In the genomic region with DNA sequence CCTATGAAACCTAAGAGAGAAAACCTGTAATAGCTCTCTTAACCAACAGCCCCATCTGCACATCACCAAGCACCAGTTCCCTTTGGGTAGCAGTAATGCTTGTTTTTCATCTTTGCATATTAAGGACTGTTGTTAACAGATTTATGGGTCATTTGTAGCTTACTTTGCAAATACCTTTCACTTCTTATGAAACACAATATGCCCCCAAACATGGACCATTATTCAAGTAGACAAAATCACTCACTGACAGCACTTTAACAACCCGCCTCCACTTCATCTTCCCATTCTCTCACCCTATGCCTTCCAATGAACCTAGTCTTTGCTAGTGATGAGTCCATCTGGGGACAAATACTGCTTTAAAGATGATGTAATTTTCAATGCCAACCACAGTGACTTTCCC, we compare ENCODE assay signal across 34 cellular contexts.
"Had no signal": no experiment of that assay in that cellular context is flagged by ENCODE, and none has a peak within 500 bp of the region (broad histone marks: within the 10 kb centered on the region; RNA-seq: fewer than 3 reads in every experiment).

No MANE protein-coding gene starts in this region.

- H3K4me1 ChIP-seq: adrenal gland, colonic mucosa, thyroid gland, upper lobe of left lung, vagina had no signal

- H3K9me3 ChIP-seq: adrenal gland, colonic mucosa, gastrocnemius medialis, ovary, stomach, thyroid gland, upper lobe of left lung, vagina had no signal

- H3K27me3 Mint-ChIP-seq: activated CD4-positive, alpha-beta memory T cell treated with anti-CD3 and anti-CD28 coated beads for 36 hours; activated CD4-positive, alpha-beta T cell treated with anti-CD3 and anti-CD28 coated beads, Interleukin-2, amount 10 ng/mL, durations not matched to agents 24 days and 14 days; activated naive CD8-positive, alpha-beta T cell treated with anti-CD3 and anti-CD28 coated beads for 36 hours; naive thymus-derived CD4-positive, alpha-beta T cell; progenitor cell of endocrine pancreas; stimulated activated memory B cell treated with anti-CD40 and anti-IgM and Interleukin-4, amounts not matched to agents 10 μg/mL and 1 μg/mL and 100 μg/mL, for 72 hours; T-helper 17 cell had no signal

- ATAC-seq: gastrocnemius medialis; left ventricle myocardium superior; naive thymus-derived CD4-positive, alpha-beta T cell; sciatic nerve; stimulated activated memory B cell treated with anti-CD40 and anti-IgM and Interleukin-4, amounts not matched to agents 10 μg/mL and 1 μg/mL and 100 μg/mL, for 72 hours; T-helper 17 cell had no signal

- DNase-seq: activated CD4-positive, alpha-beta memory T cell treated with anti-CD3 and anti-CD28 coated beads for 36 hours; activated CD4-positive, alpha-beta T cell treated with anti-CD3 and anti-CD28 coated beads, Interleukin-2, amount 10 ng/mL, durations not matched to agents 24 days and 14 days; activated CD4-positive, CD25-positive, alpha-beta regulatory T cell treated with anti-CD3 and anti-CD28 coated beads, Interleukin-2, amount 50 U/mL, for 72 hours; activated naive CD4-positive, alpha-beta T cell; activated naive CD8-positive, alpha-beta T cell treated with anti-CD3 and anti-CD28 coated beads for 36 hours; activated T-cell treated with anti-CD3 and anti-CD28 coated beads, Interleukin-2, amount 50 U/mL, for 48 hours; adrenal gland; aorta; cerebellar nuclear complex; colonic mucosa; dorsolateral prefrontal cortex; effector memory CD4-positive, alpha-beta T cell; gastrocnemius medialis; islet precursor cell; left ventricle myocardium superior; midbrain; naive thymus-derived CD4-positive, alpha-beta T cell; ovary; small intestine; stimulated activated CD4-positive, alpha-beta T cell treated with anti-CD3 and anti-CD28 coated beads, Interleukin-1b, Interleukin-23, amount 100 ng/mL, for 48 hours; stimulated activated CD4-positive, alpha-beta T cell treated with anti-CD3 and anti-CD28 coated beads, Interleukin-4, amount 100 ng/mL, for 4 hours; stimulated activated CD8-positive, alpha-beta memory T cell treated with anti-CD3 and anti-CD28 coated beads, Interleukin-4, amount 100 ng/mL, for 48 hours; stomach; T-helper 17 cell; T1000; thyroid gland; upper lobe of left lung had no signal

- H3K27ac ChIP-seq: adrenal gland, cardiac muscle cell, colonic mucosa, dorsolateral prefrontal cortex, gastrocnemius medialis, hepatocyte, ovary, stomach, thyroid gland, upper lobe of left lung, vagina had no signal

- H3K27me3 ChIP-seq: adrenal gland, cardiac muscle cell, colonic mucosa, dorsolateral prefrontal cortex, gastrocnemius medialis, hepatocyte, ovary, stomach, thyroid gland, upper lobe of left lung, vagina had no signal

- H3K4me1 Mint-ChIP-seq: activated CD4-positive, alpha-beta T cell treated with anti-CD3 and anti-CD28 coated beads, Interleukin-2, amount 10 ng/mL, durations not matched to agents 24 days and 14 days; activated naive CD8-positive, alpha-beta T cell treated with anti-CD3 and anti-CD28 coated beads for 36 hours; naive thymus-derived CD4-positive, alpha-beta T cell; stimulated activated memory B cell treated with anti-CD40 and anti-IgM and Interleukin-4, amounts not matched to agents 10 μg/mL and 1 μg/mL and 100 μg/mL, for 72 hours had no signal

- H3K36me3 ChIP-seq: ovary had no signal

- H3K4me3 ChIP-seq: adrenal gland, cardiac muscle cell, colonic mucosa, dorsolateral prefrontal cortex, gastrocnemius medialis, hepatocyte, ovary, stomach, thyroid gland, upper lobe of left lung, vagina had no signal

- H3K9me3 Mint-ChIP-seq: activated CD4-positive, alpha-beta T cell treated with anti-CD3 and anti-CD28 coated beads, Interleukin-2, amount 10 ng/mL, durations not matched to agents 24 days and 14 days; brain had no signal

- H3K27ac Mint-ChIP-seq: activated CD4-positive, alpha-beta memory T cell treated with anti-CD3 and anti-CD28 coated beads for 36 hours; activated CD4-positive, alpha-beta T cell treated with anti-CD3 and anti-CD28 coated beads, Interleukin-2, amount 10 ng/mL, durations not matched to agents 24 days and 14 days; activated naive CD8-positive, alpha-beta T cell treated with anti-CD3 and anti-CD28 coated beads for 36 hours; brain; naive thymus-derived CD4-positive, alpha-beta T cell; progenitor cell of endocrine pancreas; stimulated activated memory B cell treated with anti-CD40 and anti-IgM and Interleukin-4, amounts not matched to agents 10 μg/mL and 1 μg/mL and 100 μg/mL, for 72 hours; T-helper 17 cell had no signal

- H3K4me3 Mint-ChIP-seq: activated CD4-positive, alpha-beta memory T cell treated with anti-CD3 and anti-CD28 coated beads for 36 hours; activated CD4-positive, alpha-beta T cell treated with anti-CD3 and anti-CD28 coated beads, Interleukin-2, amount 10 ng/mL, durations not matched to agents 24 days and 14 days; activated naive CD8-positive, alpha-beta T cell treated with anti-CD3 and anti-CD28 coated beads for 36 hours; brain; naive thymus-derived CD4-positive, alpha-beta T cell; stimulated activated memory B cell treated with anti-CD40 and anti-IgM and Interleukin-4, amounts not matched to agents 10 μg/mL and 1 μg/mL and 100 μg/mL, for 72 hours; T-helper 17 cell had no signal
